10 cellular contexts compared by ENCODE assay signal in the genomic region with DNA sequence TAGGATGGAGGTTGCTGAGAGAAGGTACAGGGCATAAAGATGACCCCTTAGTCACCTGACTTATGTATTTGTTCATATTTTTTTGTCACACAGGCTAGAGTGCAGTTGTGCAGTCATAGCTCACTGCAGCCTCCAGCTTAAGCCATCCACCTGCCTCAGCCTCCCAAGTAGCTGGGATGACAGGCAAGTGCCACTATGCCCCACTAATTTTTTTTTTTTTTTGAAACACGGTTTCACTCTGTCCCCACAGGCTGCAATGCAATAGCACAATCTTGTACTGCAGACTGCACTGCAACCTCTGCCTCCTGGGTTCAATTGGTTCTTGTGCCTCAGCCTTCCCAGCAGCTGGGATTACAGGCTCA. TPM values are rescaled to one million over a fixed set of nuclear protein-coding genes. Genes with fewer than 3 reads are reported as not detected.
A peak's percentile ranks its signal among the peaks of the same experiment; 100 is the strongest.
DNase-seq lines count a peak whose midpoint lies in the region; ATAC-seq and TF ChIP-seq lines count a peak whose summit lies in the region.
"Had no signal": no experiment of that assay in that cellular context is flagged by ENCODE, and none has a peak within 500 bp of the region (broad histone marks: within the 10 kb centered on the region; RNA-seq: fewer than 3 reads in every experiment).

No MANE protein-coding gene starts in this region.

- in situ Hi-C loops in KBM-7 (cut with MboI; ENCODE audit: low pct_unique_long_range_greater_than_20kb, low sequenced_read_pairs) = no loop called here

- peaks cover 11% of the 10 kb centered on the region for H3K4me1 Mint-ChIP-seq in GM23338
- H3K4me1 Mint-ChIP-seq in activated naive CD8-positive, alpha-beta T cell (ENCODE audit: low read depth) = peaks cover 41% of the 10 kb centered on the region
- peaks cover 20 to 59% (median 55%) of the 10 kb centered on the region in 3 donors for H3K4me1 Mint-ChIP-seq in naive B cell

- H3K27ac ChIP-seq in ACC112 (ENCODE audit: low read depth, low read length) (no peak overlapping the region), GM23338 (ENCODE audit: low read depth) (no peak overlapping the region)

- peak overlapping the region; percentile 96 for H3K4me2 ChIP-seq in GM23338

- POLR2A ChIA-PET in GM10248 (lab: Yijun Ruan, JAX) = no interaction called here

- no peaks in the 10 kb centered on the region for H3K9me2 ChIP-seq in GM23338 (ENCODE audit: insufficient read depth)

- H3K79me2 ChIP-seq in ACC112 (ENCODE audit: control insufficient read depth, insufficient read depth, low read length, unreplicated experiment) (peaks cover 5% of the 10 kb centered on the region), GM23338 (replicated peaks; ENCODE audit: insufficient read depth) (peaks cover 5% of the 10 kb centered on the region)

- peaks cover 21% of the 10 kb centered on the region for H3K27me3 Mint-ChIP-seq in GM23338 (ENCODE audit: insufficient read depth, low read depth, poor library complexity)
- H3K27me3 Mint-ChIP-seq in activated naive CD8-positive, alpha-beta T cell = no peaks in the 10 kb centered on the region
- H3K27me3 Mint-ChIP-seq in naive B cell = no peaks in the 10 kb centered on the region

- peaks cover 12% of the 10 kb centered on the region for H3K4me1 ChIP-seq in ACC112 (ENCODE audit: control insufficient read depth, insufficient read depth, low read length, unreplicated experiment)
- H3K4me1 ChIP-seq in GM23338 (ENCODE audit: insufficient read depth) = peaks cover 4% of the 10 kb centered on the region; the same call in 1 of the 2 replicates

- H3K4me3 ChIP-seq in ACC112 (ENCODE audit: low read depth, low read length) = peak overlapping the region; percentile 85
- no peak overlapping the region; the same call in 1 of the 2 replicates for H3K4me3 ChIP-seq in GM23338

- H2AFZ ChIP-seq in ACC112 (ENCODE audit: low read length, unreplicated experiment) = no peak overlapping the region
- no peak overlapping the region for H2AFZ ChIP-seq in GM23338

- H3K36me3 Mint-ChIP-seq in GM23338 (ENCODE audit: low read depth) (peaks cover 6% of the 10 kb centered on the region; the same call in 1 of the 3 replicates), naive B cell (no peaks in the 10 kb centered on the region)
- no peaks in the 10 kb centered on the region for H3K36me3 Mint-ChIP-seq in activated naive CD8-positive, alpha-beta T cell

- H3K9me3 Mint-ChIP-seq in GM23338 (no peaks in the 10 kb centered on the region), naive B cell (no peaks in the 10 kb centered on the region)
- H3K9me3 Mint-ChIP-seq in activated naive CD8-positive, alpha-beta T cell (ENCODE audit: low read depth) = no peaks in the 10 kb centered on the region
- H3K9me3 Mint-ChIP-seq: endodermal cell had no signal

- H4K20me1 ChIP-seq in GM23338 (replicated peaks; ENCODE audit: insufficient read depth) = no peaks in the 10 kb centered on the region

- H3K4me3 Mint-ChIP-seq in GM23338 (peak overlapping the region; percentile 77), naive B cell (peak overlapping the region; percentile 63 to 100 (median 88))
- peak overlapping the region; percentile 78 for H3K4me3 Mint-ChIP-seq in activated naive CD8-positive, alpha-beta T cell

- H3K27ac Mint-ChIP-seq in GM23338 (no peak overlapping the region), naive B cell (peak overlapping the region in 2 of 6 donors; percentile 36 to 74)
- H3K27ac Mint-ChIP-seq in activated naive CD8-positive, alpha-beta T cell = peak overlapping the region; percentile 61
- H3K27ac Mint-ChIP-seq: endodermal cell had no signal

- no peak for DNase-seq in GM23338 (ENCODE audit: low spot score)
- DNase-seq in naive B cell = no peak
- no peak for DNase-seq in UCSD-AML1 (lab: John Stamatoyannopoulos, UW; ENCODE audit: unreplicated experiment)
- DNase-seq in GM10248 (ENCODE audit: extremely low spot score) = no peak
- DNase-seq in KBM-7 = no peak

- H3K27me3 ChIP-seq in ACC112 (ENCODE audit: insufficient read depth, low read length) = no peaks in the 10 kb centered on the region
- peaks cover 21% of the 10 kb centered on the region for H3K27me3 ChIP-seq in GM23338 (ENCODE audit: insufficient read depth)
- H3K27me3 ChIP-seq: Peyer's patch had no signal

- ATAC-seq in GM23338 = no peak
- no peak for ATAC-seq in naive B cell (ENCODE audit: low read depth in 2 of 2)
- ATAC-seq in HG03565 (IDR thresholded peaks at IDR 0.05; ENCODE audit: unreplicated experiment) = no peak

- CTCF ChIA-PET in GM10248 (lab: Yijun Ruan, JAX) = interaction anchor here (0.8 to 8.0 kb wide), 8 partner anchors 9 to 215 kb away, joined by 3 to 114 read pairs (median 4); a partner anchor contains a TSS

- TF ChIP-seq CTCF in GM23338 (conservative IDR thresholded peaks at IDR 0.05; ENCODE audit: low read depth in 2 of 2) (no peak), GM10248 (IDR thresholded peaks at IDR 0.05; ENCODE audit: control extremely low read depth, extremely low read depth, low read depth, missing control alignments) (no peak)

- peaks cover 21% of the 10 kb centered on the region for H3F3A ChIP-seq in GM23338 (replicated peaks; ENCODE audit: low read depth)

- no peaks in the 10 kb centered on the region for H3K36me3 ChIP-seq in ACC112 (ENCODE audit: insufficient read depth, low read length)
- no peaks in the 10 kb centered on the region for H3K36me3 ChIP-seq in GM23338 (ENCODE audit: insufficient read depth)
- H3K36me3 ChIP-seq: Peyer's patch had no signal

TF ChIP-seq in GM23338, 12 proteins besides CTCF, POLR2A, EP300 and RAD21 (continues in another document):
- TF ChIP-seq EZH2phosphoT487 (IDR thresholded peaks at IDR 0.05; ENCODE audit: unreplicated experiment) (no peak), ZNF114 (CRISPR knock-in tag; IDR thresholded peaks at IDR 0.05) (no peak), ZNF331 (CRISPR knock-in tag; IDR thresholded peaks at IDR 0.05; ENCODE audit: low read depth) (no peak)

RNA-seq across cellular contexts. Expression of a gene that starts 1.8 kb away (rescaled TPM):
- 5.0 and 5.7 TPM in 2 replicates for total RNA-seq in GM23338 (2014; rRNA removed; shearing (Covaris generic))
- polyA plus RNA-seq in GM23338 (2016; fragmentation: Nextera tagmentation; extraction: Ambion mirVana) = 2.4 and 2.7 TPM in 2 replicates
- 1 to 10 TPM; 1.7 to 4.2 (median 2.4) TPM for polyA plus RNA-seq in naive B cell (ENCODE audit: low read depth in 6 of 6)

RNA-seq across cellular contexts. Expression of a gene that starts 9.1 kb away (rescaled TPM):
- 11.3 and 12.0 TPM in 2 replicates for total RNA-seq in GM23338 (2014; rRNA removed; shearing (Covaris generic))
- polyA plus RNA-seq in GM23338 (2016; fragmentation: Nextera tagmentation; extraction: Ambion mirVana) = 10.7 and 11.1 TPM in 2 replicates
- 1 to 10 TPM in 5 of 6 donors, not detected in 1; 4.9 to 8.6 (median 5.8) TPM for polyA plus RNA-seq in naive B cell (ENCODE audit: low read depth in 6 of 6)

RNA-seq across cellular contexts. Expression of a gene that starts 9.4 kb away (rescaled TPM):
- total RNA-seq in GM23338 (2014; rRNA removed; shearing (Covaris generic)) = 125 and 141 TPM in 2 replicates
- 54.9 and 56.3 TPM in 2 replicates for polyA plus RNA-seq in GM23338 (2016; fragmentation: Nextera tagmentation; extraction: Ambion mirVana)
- 10 to 100 TPM; 16.8 to 32.2 (median 21.6) TPM for polyA plus RNA-seq in naive B cell (ENCODE audit: low read depth in 6 of 6)

RNA-seq across cellular contexts. Expression of a gene that starts 20.1 kb away (rescaled TPM):
- 138 and 145 TPM in 2 replicates for total RNA-seq in GM23338 (2014; rRNA removed; shearing (Covaris generic))
- polyA plus RNA-seq in GM23338 (2016; fragmentation: Nextera tagmentation; extraction: Ambion mirVana) = 329 and 333 TPM in 2 replicates
- polyA plus RNA-seq in naive B cell (ENCODE audit: low read depth in 6 of 6) = 100 to 1,000 TPM; 407 to 579 (median 480) TPM

RNA-seq across cellular contexts. Expression of a gene that starts 27.1 kb away (rescaled TPM):
- total RNA-seq in GM23338 (2014; rRNA removed; shearing (Covaris generic)) = 12.2 and 13.3 TPM in 2 replicates
- polyA plus RNA-seq in GM23338 (2016; fragmentation: Nextera tagmentation; extraction: Ambion mirVana) = 9.5 and 14.4 TPM in 2 replicates
- polyA plus RNA-seq in naive B cell (ENCODE audit: low read depth in 6 of 6) = 1 to 10 TPM; 3.3 to 6.8 (median 5.6) TPM
